ENCODE assay signal across 10 cellular contexts in the genomic region with DNA sequence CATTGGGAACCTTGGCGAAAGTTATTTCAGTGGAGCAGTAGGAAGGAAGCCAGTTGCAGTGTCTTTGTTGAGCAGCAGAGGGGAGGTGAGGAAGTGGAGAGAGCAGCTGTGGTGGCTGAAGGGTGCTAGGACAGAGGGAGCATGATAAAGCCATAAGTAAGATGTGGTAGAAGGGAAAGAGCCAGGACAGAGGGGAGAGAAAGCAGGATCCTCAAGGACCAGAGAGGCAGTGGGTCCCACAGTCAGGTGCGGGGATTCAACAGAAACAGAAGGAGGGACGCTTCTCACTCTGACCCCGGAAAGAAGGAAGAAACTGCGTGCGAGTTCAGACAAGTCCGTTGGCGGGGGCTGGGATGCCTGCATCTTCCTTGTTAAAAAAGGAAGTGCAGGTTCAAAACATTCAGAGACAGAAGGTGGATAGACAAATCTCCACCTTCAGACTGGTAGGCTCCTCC. TPM values are rescaled to one million over a fixed set of nuclear protein-coding genes. Genes with fewer than 3 reads are reported as not detected.
DNase-seq lines count a peak whose midpoint lies in the region; ATAC-seq, FAIRE-seq and TF ChIP-seq lines count a peak whose summit lies in the region.
"Had no signal": no experiment of that assay in that cellular context is flagged by ENCODE, and none has a peak within 500 bp of the region (broad histone marks: within the 10 kb centered on the region; RNA-seq: fewer than 3 reads in every experiment).

Gene CXCR2 (plus strand): TSS at position 403 of the 455 bp plus-strand sequence. CDS start 8,774 bp downstream, outside the sequence.

- H3K4me1 ChIP-seq in keratinocyte (ENCODE audit: control insufficient read depth, extremely low read depth, insufficient read depth, low read length) (peaks cover 31% of the 10 kb centered on the region), gastroesophageal sphincter (no peaks in the 10 kb centered on the region)
- H3K4me1 ChIP-seq: parathyroid adenoma had no signal

- peak within 1 kb of the TSS; percentile 71 for H3K4me2 ChIP-seq in keratinocyte (ENCODE audit: control insufficient read depth, extremely low read depth, insufficient read depth, low read depth, low read length)

- ATAC-seq in GM21723 (IDR thresholded peaks at IDR 0.05; ENCODE audit: unreplicated experiment) (peak; percentile 76), gastroesophageal sphincter (no peak)
- ATAC-seq: PC-3 had no signal

- H3K27ac Mint-ChIP-seq in T-helper 2 cell treated with Interferon-gamma antibody and Interleukin-4, amounts not matched to agents 5 μg/mL and 100 μg/mL, for 36 hours: peak within 1 kb of the TSS; percentile 44

- TF ChIP-seq CTCF in keratinocyte (optimal IDR thresholded peaks at IDR 0.05 in 1 of 3, IDR thresholded peaks at IDR 0.05 in 1 of 3, conservative IDR thresholded peaks at IDR 0.05 in 1 of 3; ENCODE audit: extremely low read depth in 1 of 3, insufficient read depth in 2 of 3, low read length in 3 of 3) (peak; percentile 10 to 21 (median 13)), gastroesophageal sphincter (IDR thresholded peaks at IDR 0.05) (no peak)

- H3K4me1 Mint-ChIP-seq in T-helper 2 cell treated with Interferon-gamma antibody and Interleukin-4, amounts not matched to agents 5 μg/mL and 100 μg/mL, for 36 hours (ENCODE audit: low read depth): peaks cover 9% of the 10 kb centered on the region

- intact Hi-C loops in posterior vena cava (cut with DNase I): no loop called here

- peak within 1 kb of the TSS; percentile 5 for H3K9ac ChIP-seq in keratinocyte (ENCODE audit: control insufficient read depth, extremely low read depth, insufficient read depth, low read length)
- H3K9ac ChIP-seq: parathyroid adenoma had no signal

- no peaks in the 10 kb centered on the region for H3K36me3 Mint-ChIP-seq in T-helper 2 cell treated with Interferon-gamma antibody and Interleukin-4, amounts not matched to agents 5 μg/mL and 100 μg/mL, for 36 hours (ENCODE audit: low read depth)

- no peaks in the 10 kb centered on the region for H3K9me1 ChIP-seq in keratinocyte (ENCODE audit: control insufficient read depth, extremely low read depth, insufficient read depth, low read length)

- DNase-seq in AML-193 (lab: John Stamatoyannopoulos, UW) (peak; percentile 83 to 86), keratinocyte (ENCODE audit: low read depth, low spot score) (no peak), NCI-H1092 treated with DMSO at 0.1 percent for 48 hours (lab: John Stamatoyannopoulos, UW) (no peak), posterior vena cava (ENCODE audit: low spot score) (no peak), RKO (ENCODE audit: low spot score) (no peak)
- DNase-seq in T-helper 2 cell treated with Interferon-gamma antibody and Interleukin-4, amounts not matched to agents 5 μg/mL and 100 μg/mL, for 36 hours (ENCODE audit: low spot score): no peak
- DNase-seq: PC-3 had no signal

- no peak for TF ChIP-seq EP300 in gastroesophageal sphincter (IDR thresholded peaks at IDR 0.05)

- H3K4me3 Mint-ChIP-seq in T-helper 2 cell treated with Interferon-gamma antibody and Interleukin-4, amounts not matched to agents 5 μg/mL and 100 μg/mL, for 36 hours: peak within 1 kb of the TSS; percentile 72

- H3K36me3 ChIP-seq in keratinocyte (ENCODE audit: control insufficient read depth in 2 of 2, extremely low read depth in 1 of 2, insufficient read depth in 2 of 2, low read length in 2 of 2): no peaks in the 10 kb centered on the region
- H3K36me3 ChIP-seq in gastroesophageal sphincter: no peaks in the 10 kb centered on the region

- H3K79me2 ChIP-seq in keratinocyte (ENCODE audit: control insufficient read depth, insufficient read depth, low read length): no peaks in the 10 kb centered on the region
- H3K79me2 ChIP-seq: parathyroid adenoma had no signal

- no peaks in the 10 kb centered on the region for H3K9me3 ChIP-seq in keratinocyte (ENCODE audit: control insufficient read depth, low read depth, low read length)
- peaks cover 0 to 27% (median 0%) of the 10 kb centered on the region in 3 donors for H3K9me3 ChIP-seq in gastroesophageal sphincter

- H3K9me3 Mint-ChIP-seq in T-helper 2 cell treated with Interferon-gamma antibody and Interleukin-4, amounts not matched to agents 5 μg/mL and 100 μg/mL, for 36 hours: peaks cover 7% of the 10 kb centered on the region

- H3K27ac ChIP-seq in keratinocyte (ENCODE audit: control insufficient read depth, insufficient read depth, low read length) (peak within 1 kb of the TSS; percentile 13), gastroesophageal sphincter (no peak within 1 kb of the TSS)
- H3K27ac ChIP-seq: parathyroid adenoma had no signal

- no peaks in the 10 kb centered on the region for H4K20me1 ChIP-seq in keratinocyte (ENCODE audit: control insufficient read depth, extremely low read depth, insufficient read depth, low read length)

- peak within 1 kb of the TSS in 1 of 3 experiments; percentile 34 for H3K4me3 ChIP-seq in keratinocyte (ENCODE audit: control insufficient read depth in 2 of 3, extremely low read depth in 1 of 3, insufficient read depth in 2 of 3, low read depth in 1 of 3, low read length in 3 of 3)
- H3K4me3 ChIP-seq in gastroesophageal sphincter: no peak within 1 kb of the TSS

- H3K27me3 Mint-ChIP-seq in T-helper 2 cell treated with Interferon-gamma antibody and Interleukin-4, amounts not matched to agents 5 μg/mL and 100 μg/mL, for 36 hours (ENCODE audit: low read depth): peaks cover 12% of the 10 kb centered on the region

- H2AFZ ChIP-seq in keratinocyte (ENCODE audit: control insufficient read depth, low read length): peak within 1 kb of the TSS; percentile 99
- H2AFZ ChIP-seq: parathyroid adenoma had no signal

- dilution Hi-C loops in keratinocyte (cut with MboI; ENCODE audit: extremely low pct_ligation_motif_present, low sequenced_read_pairs): no loop called here

- H3K27me3 ChIP-seq in keratinocyte (ENCODE audit: control insufficient read depth, extremely low read depth, insufficient read depth, low read length) (no peaks in the 10 kb centered on the region), gastroesophageal sphincter (peaks cover 29% of the 10 kb centered on the region)

- FAIRE-seq in keratinocyte (lab: Jason Lieb, UNC): peak; percentile 32

- no peak for TF ChIP-seq POLR2A in gastroesophageal sphincter (IDR thresholded peaks at IDR 0.05)

- WGBS in gastroesophageal sphincter (ENCODE audit: low coverage in 1 of 2), 2 donors: 65 to 87% methylated on average over 4 to 8 of the region's 8 CpGs

RNA-seq across cellular contexts. Expression of gene CXCR2, which starts in this region (rescaled TPM):
- polyA plus RNA-seq in keratinocyte: 1.4 to 2.9 TPM (median 1.5 TPM) in 3 replicates
- 3.1 TPM for polyA plus RNA-seq in keratinocyte (2011; ENCODE audit: low read depth)
- polyA plus RNA-seq in keratinocyte (2011; cell fraction: cytosol; rRNA removed): 0.64 and 0.91 TPM in 2 replicates
- polyA plus RNA-seq in keratinocyte (2011; cell fraction: nucleus; rRNA removed): 2.8 and 3.7 TPM in 2 replicates
- polyA plus RNA-seq in keratinocyte (2012; ENCODE audit: low replicate concordance): 0.73 and 3.9 TPM in 2 replicates
- 1.2 to 6.8 TPM (median 2.4 TPM) in 3 replicates for polyA minus RNA-seq in keratinocyte
- 1.7 TPM for polyA minus RNA-seq in keratinocyte (2011; cell fraction: cytosol; rRNA and poly(A)+ RNA removed)
- 2.7 and 4.0 TPM in 2 replicates for polyA minus RNA-seq in keratinocyte (2011; cell fraction: nucleus; rRNA and poly(A)+ RNA removed)
- 1 to 10 TPM in 2 of 4 donors, not detected in 2; 2.4 to 3.2 TPM for total RNA-seq in gastroesophageal sphincter
- total RNA-seq in posterior vena cava: 1 to 10 TPM; 2.0 to 2.5 TPM
- total RNA-seq: PC-3 had no signal

Comparison
In these comparisons a context has a peak if more than half of its experiments do, and no peak if none do; other contexts are left out.
1. DNase-seq: peak in AML-193 (2 of 2); none in T-helper 2 cell treated with Interferon-gamma antibody and Interleukin-4, amounts not matched to agents 5 μg/mL and 100 μg/mL, for 36 hours (single experiment), keratinocyte (single experiment), NCI-H1092 treated with DMSO at 0.1 percent for 48 hours (single experiment), posterior vena cava (single experiment) and RKO (single experiment).
2. CTCF ChIP-seq: peak in keratinocyte (3 of 3); none in gastroesophageal sphincter (0 of 4).